ENCODE assay signal across 8 cellular contexts in the genomic region with DNA sequence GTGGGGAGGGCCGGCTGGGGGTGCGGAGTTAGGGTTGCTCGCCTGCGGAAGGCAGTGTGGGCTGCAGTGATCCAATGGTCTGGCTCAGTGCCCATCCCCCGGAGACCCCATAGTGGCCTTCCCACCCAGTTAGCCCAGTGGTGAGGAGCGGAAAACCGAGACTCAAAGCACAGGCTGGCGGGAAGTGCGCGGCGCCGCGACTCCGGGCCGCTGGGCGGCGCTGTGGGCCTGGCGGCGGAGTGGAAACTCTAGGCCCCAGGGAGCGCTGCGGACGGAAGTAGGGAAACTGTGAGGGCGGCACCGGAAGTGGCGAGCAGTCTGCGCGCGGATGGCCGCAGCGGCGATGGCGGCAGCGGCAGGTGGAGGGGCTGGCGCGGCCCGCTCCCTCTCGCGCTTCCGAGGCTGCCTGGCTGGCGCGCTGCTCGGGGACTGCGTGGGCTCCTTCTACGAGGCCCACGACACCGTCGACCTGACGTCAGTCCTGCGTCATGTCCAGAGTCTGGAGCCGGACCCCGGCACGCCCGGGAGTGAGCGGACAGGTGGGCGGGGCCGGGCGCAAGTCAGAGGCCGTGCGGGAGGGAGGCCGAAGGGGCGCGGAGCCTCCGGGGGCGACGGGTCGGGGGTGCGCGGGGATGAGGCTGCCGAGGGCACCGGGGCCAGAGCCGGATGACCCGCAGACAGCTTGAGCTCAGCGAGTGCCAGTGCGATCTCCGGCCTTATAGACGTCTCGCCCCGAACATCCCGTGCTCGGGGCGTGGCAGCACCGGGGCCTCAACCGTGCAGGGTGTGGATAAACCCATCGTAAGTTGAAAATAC. TPM values are rescaled to one million over a fixed set of nuclear protein-coding genes. Genes with fewer than 3 reads are reported as not detected.
DNase-seq lines count a peak whose midpoint lies in the region; ATAC-seq, FAIRE-seq and TF ChIP-seq lines count a peak whose summit lies in the region.

A gene with protein sequence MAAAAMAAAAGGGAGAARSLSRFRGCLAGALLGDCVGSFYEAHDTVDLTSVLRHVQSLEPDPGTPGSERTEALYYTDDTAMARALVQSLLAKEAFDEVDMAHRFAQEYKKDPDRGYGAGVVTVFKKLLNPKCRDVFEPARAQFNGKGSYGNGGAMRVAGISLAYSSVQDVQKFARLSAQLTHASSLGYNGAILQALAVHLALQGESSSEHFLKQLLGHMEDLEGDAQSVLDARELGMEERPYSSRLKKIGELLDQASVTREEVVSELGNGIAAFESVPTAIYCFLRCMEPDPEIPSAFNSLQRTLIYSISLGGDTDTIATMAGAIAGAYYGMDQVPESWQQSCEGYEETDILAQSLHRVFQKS (plus strand): TSS at position 316 of the 816 bp plus-strand sequence. CDS start 13 bp downstream, at position 329.

- H3K27ac Mint-ChIP-seq in nephron: peak within 1 kb of the TSS; percentile 91 to 98 (median 98)

- H3K4me3 Mint-ChIP-seq in nephron: peak within 1 kb of the TSS; percentile 95 to 99 (median 95)

- H3K27me3 Mint-ChIP-seq in nephron (ENCODE audit: low read depth): no peaks in the 10 kb centered on the region

- TF ChIP-seq CTCF in fibroblast of pulmonary artery (IDR thresholded peaks at IDR 0.05; ENCODE audit: low read length, missing control alignments) (peak; percentile 62), nephron (IDR thresholded peaks at IDR 0.05; ENCODE audit: unreplicated experiment in 3 of 3) (peak; percentile 99)

- DNase-seq in G401 (ENCODE audit: low spot score) (peak; percentile 86), H54 (ENCODE audit: insufficient read length, low spot score) (peak; percentile 92), LoVo (ENCODE audit: low spot score) (peak; percentile 91), fibroblast of pulmonary artery (ENCODE audit: low read depth) (peak; percentile 92)
- DNase-seq in activated T-helper 9 cell treated with anti-CD3 and anti-CD28 coated beads, Interleukin-2, amount 50 U/mL, for 16 hours (ENCODE audit: low read depth): peak; percentile 85
- DNase-seq in stimulated activated naive CD8-positive, alpha-beta T cell treated with anti-CD3 and anti-CD28 coated beads, Interleukin-15, Interleukin-2, amounts not matched to agents 100 U/mL and 50 U/mL, for 24 hours: peak; percentile 94

- ATAC-seq in stimulated activated naive CD8-positive, alpha-beta T cell treated with anti-CD3 and anti-CD28 coated beads, Interleukin-15, Interleukin-2, amounts not matched to agents 100 U/mL and 50 U/mL, for 24 hours: peak; percentile 96

- H3K36me3 Mint-ChIP-seq in nephron (ENCODE audit: low read depth): peaks cover 23% of the 10 kb centered on the region

- no peak for FAIRE-seq in H54 (lab: Jason Lieb, UNC)

- peak; percentile 96 for TF ChIP-seq POLR2A in H54 (IDR thresholded peaks at IDR 0.05; ENCODE audit: low read depth, low read length)
- peak; percentile 99 for TF ChIP-seq POLR2A in Raji (IDR thresholded peaks at IDR 0.05; ENCODE audit: insufficient read depth, low read depth, low read length)

- no peaks in the 10 kb centered on the region for H3K9me3 Mint-ChIP-seq in nephron

- peak within 1 kb of the TSS; percentile 87 for H3K4me3 ChIP-seq in fibroblast of pulmonary artery (replicated peaks; ENCODE audit: low read depth, low read length)

- in situ Hi-C loops in G401 (cut with HindIII; ENCODE audit: low sequenced_read_pairs): no loop called here

- peaks cover 11% of the 10 kb centered on the region for H3K4me1 Mint-ChIP-seq in nephron

RNA-seq across cellular contexts. Expression of the gene that starts here (rescaled TPM):
- 58.2 and 58.5 TPM in 2 replicates for total RNA-seq in G401 (2014; rRNA removed; shearing (Covaris generic))

Comparison
In these comparisons a context has a peak if more than half of its experiments do, and no peak if none do; other contexts are left out.
1. Peak in every context shown above with its lines: DNase-seq, ATAC-seq and H3K4me3 ChIP-seq.